ENCODE assay signal across 21 cellular contexts in genomic region chr2:162521871-162522655, GRCh38.
"Had no signal": no experiment of that assay in that cellular context is flagged by ENCODE, and none has a peak within 500 bp of the region (broad histone marks: within the 10 kb centered on the region; RNA-seq: fewer than 3 reads in every experiment).

No MANE protein-coding gene starts in this region.

- H3K27ac ChIP-seq: neural progenitor cell, parathyroid adenoma, sigmoid colon, testis, tibial artery had no signal

- H3K4me3 Mint-ChIP-seq: mesothelial cell of epicardium; naive B cell; nephron; neural progenitor cell; stimulated activated memory B cell treated with anti-CD40 and anti-IgM and Interleukin-4, amounts not matched to agents 10 μg/mL and 1 μg/mL and 100 μg/mL, for 72 hours; type B pancreatic cell had no signal

- DNase-seq: cortex of kidney; head of caudate nucleus; kidney; mesenchymal stem cell; mucosa of descending colon; naive B cell; right cardiac atrium; sigmoid colon; stimulated activated CD4-positive, alpha-beta T cell treated with anti-CD3 and anti-CD28 coated beads, Interleukin-4, amount 100 ng/mL, for 4 hours; stimulated activated naive CD8-positive, alpha-beta T cell treated with anti-CD3 and anti-CD28 coated beads, Interleukin-15, Interleukin-2, amounts not matched to agents 100 U/mL and 50 U/mL, for 24 hours; substantia nigra; testis; tibial artery had no signal

- ATAC-seq: left lobe of liver; mucosa of descending colon; right cardiac atrium; stimulated activated memory B cell treated with anti-CD40 and anti-IgM and Interleukin-4, amounts not matched to agents 10 μg/mL and 1 μg/mL and 100 μg/mL, for 72 hours; stimulated activated naive CD8-positive, alpha-beta T cell treated with anti-CD3 and anti-CD28 coated beads, Interleukin-15, Interleukin-2, amounts not matched to agents 100 U/mL and 50 U/mL, for 24 hours had no signal

- H3K9me3 Mint-ChIP-seq: type B pancreatic cell had no signal

- H3K9me3 ChIP-seq: mucosa of descending colon, sigmoid colon, testis, tibial artery had no signal

- H3K36me3 ChIP-seq: neural progenitor cell, sigmoid colon, tibial artery had no signal

- H3K4me3 ChIP-seq: mucosa of descending colon, neural progenitor cell, sigmoid colon, testis, tibial artery had no signal

- H3K4me1 Mint-ChIP-seq: mesothelial cell of epicardium; naive B cell; stimulated activated memory B cell treated with anti-CD40 and anti-IgM and Interleukin-4, amounts not matched to agents 10 μg/mL and 1 μg/mL and 100 μg/mL, for 72 hours had no signal

- H3K27ac Mint-ChIP-seq: mesothelial cell of epicardium; naive B cell; nephron; neural progenitor cell; progenitor cell of endocrine pancreas; stimulated activated memory B cell treated with anti-CD40 and anti-IgM and Interleukin-4, amounts not matched to agents 10 μg/mL and 1 μg/mL and 100 μg/mL, for 72 hours; type B pancreatic cell had no signal

- H3K4me1 ChIP-seq: neural progenitor cell, parathyroid adenoma, sigmoid colon, testis, tibial artery had no signal

- H3K27me3 ChIP-seq: neural progenitor cell, sigmoid colon, testis, tibial artery had no signal

- H3K27me3 Mint-ChIP-seq: naive B cell, progenitor cell of endocrine pancreas, type B pancreatic cell had no signal

- H3K36me3 Mint-ChIP-seq: mesothelial cell of epicardium; naive B cell; neural progenitor cell; stimulated activated memory B cell treated with anti-CD40 and anti-IgM and Interleukin-4, amounts not matched to agents 10 μg/mL and 1 μg/mL and 100 μg/mL, for 72 hours; type B pancreatic cell had no signal
